In the genomic region with DNA sequence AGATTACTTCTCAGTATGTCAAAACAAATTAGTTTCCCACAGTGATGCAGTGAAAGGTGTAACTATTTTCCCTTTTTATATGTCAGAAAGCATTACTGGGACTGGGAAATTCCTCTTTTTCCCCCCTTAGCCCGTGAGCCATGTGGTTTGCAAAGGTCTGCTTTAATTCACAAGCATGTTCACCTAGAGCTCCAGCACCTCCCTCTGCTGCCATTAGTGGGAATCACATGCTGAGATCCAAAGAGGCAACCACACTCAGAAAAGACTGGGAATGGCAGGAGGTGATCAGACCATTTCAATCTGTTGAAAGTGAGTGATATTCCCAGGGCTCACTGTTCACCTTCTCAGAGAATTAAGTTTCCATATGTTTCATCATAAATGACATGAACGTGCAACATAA, we compare ENCODE assay signal across 9 cellular contexts.
DNase-seq lines count a peak whose midpoint lies in the region; ATAC-seq and TF ChIP-seq lines count a peak whose summit lies in the region.
"Had no signal": no experiment of that assay in that cellular context is flagged by ENCODE, and none has a peak within 500 bp of the region (broad histone marks: within the 10 kb centered on the region; RNA-seq: fewer than 3 reads in every experiment).

No MANE protein-coding gene starts in this region.

- H3K4me1 Mint-ChIP-seq in progenitor cell of endocrine pancreas (ENCODE audit: low read depth) = no peaks in the 10 kb centered on the region
- H3K4me1 Mint-ChIP-seq in natural killer cell = no peaks in the 10 kb centered on the region
- H3K4me1 Mint-ChIP-seq in CD4-positive, alpha-beta T cell (ENCODE audit: low read depth) = no peaks in the 10 kb centered on the region
- no peaks in the 10 kb centered on the region for H3K4me1 Mint-ChIP-seq in CD8-positive, alpha-beta T cell (ENCODE audit: low read depth)
- H3K4me1 Mint-ChIP-seq: B cell had no signal

- no peaks in the 10 kb centered on the region for H3K4me1 ChIP-seq in CD8-positive, alpha-beta T cell (ENCODE audit: insufficient read depth, low read length)

- H3K4me3 Mint-ChIP-seq in progenitor cell of endocrine pancreas (ENCODE audit: low read depth) = no peak overlapping the region
- H3K4me3 Mint-ChIP-seq in natural killer cell = no peak overlapping the region
- no peak overlapping the region for H3K4me3 Mint-ChIP-seq in CD4-positive, alpha-beta T cell
- H3K4me3 Mint-ChIP-seq in CD8-positive, alpha-beta T cell = no peak overlapping the region
- H3K4me3 Mint-ChIP-seq: B cell had no signal

- POLR2A ChIA-PET in CD4-positive, alpha-beta T cell (lab: Charles Lee) = no interaction called here
- POLR2A ChIA-PET in CD8-positive, alpha-beta T cell (lab: Charles Lee) = no interaction called here

- H3K27me3 Mint-ChIP-seq in progenitor cell of endocrine pancreas (peaks cover 4% of the 10 kb centered on the region), natural killer cell (ENCODE audit: low read depth in 2 of 2) (no peaks in the 10 kb centered on the region)
- H3K27me3 Mint-ChIP-seq in CD4-positive, alpha-beta T cell = no peaks in the 10 kb centered on the region
- no peaks in the 10 kb centered on the region for H3K27me3 Mint-ChIP-seq in CD8-positive, alpha-beta T cell (ENCODE audit: low read depth)
- H3K27me3 Mint-ChIP-seq: B cell had no signal

- H3K27me3 ChIP-seq in CD4-positive, alpha-beta T cell (ENCODE audit: control insufficient read depth, insufficient read depth, low read length) = no peaks in the 10 kb centered on the region
- H3K27me3 ChIP-seq in CD8-positive, alpha-beta T cell (ENCODE audit: insufficient read depth, low read length) = no peaks in the 10 kb centered on the region

- CTCF ChIA-PET in CD4-positive, alpha-beta T cell (lab: Charles Lee) = no interaction called here
- CTCF ChIA-PET in CD8-positive, alpha-beta T cell (lab: Charles Lee) = no interaction called here

- peak; percentile 3 for DNase-seq in NCI-H1105 treated with DMSO at 0.1 percent for 48 hours (lab: John Stamatoyannopoulos, UW)
- DNase-seq in NCI-H1105 (lab: John Stamatoyannopoulos, UW) = no peak
- DNase-seq in NCI-H2227 treated with DMSO at 0.1 percent for 48 hours (lab: John Stamatoyannopoulos, UW) = peak; percentile 49
- peak; percentile 59 for DNase-seq in choroid plexus epithelial cell (ENCODE audit: low read depth)
- DNase-seq in progenitor cell of endocrine pancreas (ENCODE audit: low spot score, unreplicated experiment) = peak; percentile 19
- no peak for DNase-seq in natural killer cell
- no peak for DNase-seq in CD4-positive, alpha-beta T cell
- no peak for DNase-seq in CD8-positive, alpha-beta T cell

- no peaks in the 10 kb centered on the region for H3K36me3 ChIP-seq in CD8-positive, alpha-beta T cell (ENCODE audit: insufficient read depth, low read length)

- H3K27ac ChIP-seq in CD4-positive, alpha-beta T cell (ENCODE audit: low read depth, low read length) = no peak overlapping the region
- H3K27ac ChIP-seq in CD8-positive, alpha-beta T cell (ENCODE audit: low read depth, low read length) = no peak overlapping the region

- peaks cover 4% of the 10 kb centered on the region for H3K9me3 ChIP-seq in CD4-positive, alpha-beta T cell (ENCODE audit: control insufficient read depth, low read length)
- no peaks in the 10 kb centered on the region for H3K9me3 ChIP-seq in CD8-positive, alpha-beta T cell (ENCODE audit: low read length)

- ATAC-seq in natural killer cell = no peak
- no peak for ATAC-seq in CD4-positive, alpha-beta T cell (ENCODE audit: poor library complexity)
- ATAC-seq in CD8-positive, alpha-beta T cell = no peak

- intact Hi-C loops in natural killer cell (cut with micrococcal nuclease) = no loop called here
- intact Hi-C loops in CD4-positive, alpha-beta T cell (cut with DNase I, micrococcal nuclease) = no loop called here
- intact Hi-C loops in CD8-positive, alpha-beta T cell (cut with DNase I, micrococcal nuclease) = no loop called here

- peaks cover 4% of the 10 kb centered on the region for H3K9me3 Mint-ChIP-seq in progenitor cell of endocrine pancreas (ENCODE audit: low read depth)
- peaks cover 0 to 5% of the 10 kb centered on the region in 2 donors for H3K9me3 Mint-ChIP-seq in natural killer cell
- H3K9me3 Mint-ChIP-seq in CD4-positive, alpha-beta T cell = peaks cover 2% of the 10 kb centered on the region
- no peaks in the 10 kb centered on the region for H3K9me3 Mint-ChIP-seq in CD8-positive, alpha-beta T cell

- no peak overlapping the region for H3K4me3 ChIP-seq in choroid plexus epithelial cell (ENCODE audit: low read depth, low read length)
- no peak overlapping the region for H3K4me3 ChIP-seq in CD8-positive, alpha-beta T cell (ENCODE audit: low read depth, low read length)

- peak; percentile 81 for TF ChIP-seq CTCF in choroid plexus epithelial cell (conservative IDR thresholded peaks at IDR 0.05; ENCODE audit: low read depth, low read length)
- TF ChIP-seq CTCF in progenitor cell of endocrine pancreas (IDR thresholded peaks at IDR 0.05; ENCODE audit: unreplicated experiment) = peak; percentile 68
- TF ChIP-seq CTCF in natural killer cell (IDR thresholded peaks at IDR 0.05) = no peak
- TF ChIP-seq CTCF in CD4-positive, alpha-beta T cell (IDR thresholded peaks at IDR 0.05) = no peak
- no peak for TF ChIP-seq CTCF in CD8-positive, alpha-beta T cell (IDR thresholded peaks at IDR 0.05)

- no peak overlapping the region for H3K27ac Mint-ChIP-seq in progenitor cell of endocrine pancreas
- H3K27ac Mint-ChIP-seq in natural killer cell = no peak overlapping the region
- no peak overlapping the region for H3K27ac Mint-ChIP-seq in CD4-positive, alpha-beta T cell
- H3K27ac Mint-ChIP-seq in CD8-positive, alpha-beta T cell = no peak overlapping the region
- H3K27ac Mint-ChIP-seq: B cell had no signal

- H3K36me3 Mint-ChIP-seq in progenitor cell of endocrine pancreas (ENCODE audit: insufficient read depth) = no peaks in the 10 kb centered on the region
- no peaks in the 10 kb centered on the region for H3K36me3 Mint-ChIP-seq in natural killer cell
- no peaks in the 10 kb centered on the region for H3K36me3 Mint-ChIP-seq in CD4-positive, alpha-beta T cell (ENCODE audit: low read depth)
- no peaks in the 10 kb centered on the region for H3K36me3 Mint-ChIP-seq in CD8-positive, alpha-beta T cell

Comparison
In these comparisons a context has a peak if more than half of its experiments do, and no peak if none do; other contexts are left out.
1. DNase-seq: peak in NCI-H1105 treated with DMSO at 0.1 percent for 48 hours (single experiment), NCI-H2227 treated with DMSO at 0.1 percent for 48 hours (single experiment), choroid plexus epithelial cell (single experiment) and progenitor cell of endocrine pancreas (single experiment); none in NCI-H1105 (single experiment), natural killer cell (single experiment), CD4-positive, alpha-beta T cell (0 of 10) and CD8-positive, alpha-beta T cell (0 of 7).
2. CTCF ChIP-seq: peak in choroid plexus epithelial cell (single experiment) and progenitor cell of endocrine pancreas (single experiment); none in natural killer cell (single experiment), CD4-positive, alpha-beta T cell (single experiment) and CD8-positive, alpha-beta T cell (single experiment).